12 cellular contexts compared by ENCODE assay signal in genomic region chr2:203740741-203741363, GRCh38.
DNase-seq lines count a peak whose midpoint lies in the region; ATAC-seq lines count a peak whose summit lies in the region.
"Had no signal": no experiment of that assay in that cellular context is flagged by ENCODE, and none has a peak within 500 bp of the region (broad histone marks: within the 10 kb centered on the region; RNA-seq: fewer than 3 reads in every experiment).

No MANE protein-coding gene starts in this region.

- H3K27me3 Mint-ChIP-seq in activated T-cell treated with anti-CD3 and anti-CD28 coated beads, Interleukin-2, amount 50 U/mL, for 24 hours = no peaks in the 10 kb centered on the region

- ATAC-seq in GM18873 (IDR thresholded peaks at IDR 0.05; ENCODE audit: low FRiP score, unreplicated experiment) = no peak

- H3K4me1 Mint-ChIP-seq in activated T-cell treated with anti-CD3 and anti-CD28 coated beads, Interleukin-2, amount 50 U/mL, for 24 hours (ENCODE audit: low read depth) = peaks cover 90% of the 10 kb centered on the region
- H3K4me1 Mint-ChIP-seq: B cell had no signal

- DNase-seq in activated T-cell treated with anti-CD3 and anti-CD28 coated beads, Interleukin-2, amount 50 U/mL, for 24 hours = no peak
- no peak for DNase-seq in activated T-cell treated with anti-CD3 and anti-CD28 coated beads, Interleukin-2, amount 50 U/mL, for 1 hour
- DNase-seq in T-helper 1 cell (peak in 3 of 5 donors; percentile 20 to 95 (median 32)), dedifferentiated amniotic fluid mesenchymal stem cell (ENCODE audit: extremely low spot score) (peak; percentile 49), NCI-H2171 (lab: John Stamatoyannopoulos, UW) (no peak), NCI-H1694 treated with DMSO at 0.1 percent for 48 hours (lab: John Stamatoyannopoulos, UW) (no peak)
- DNase-seq in stimulated activated naive CD4-positive, alpha-beta T cell treated with Interleukin-2 at 50 U/mL for 16 hours (lab: John Stamatoyannopoulos, UW) = peak; percentile 28
- DNase-seq: H7, NCI-H748 treated with DMSO at 0.1 percent for 48 hours, thyroid gland had no signal

- H3K27ac Mint-ChIP-seq in activated T-cell treated with anti-CD3 and anti-CD28 coated beads, Interleukin-2, amount 50 U/mL, for 24 hours = peak overlapping the region; percentile 99
- H3K27ac Mint-ChIP-seq: B cell had no signal

- peaks cover 21% of the 10 kb centered on the region for H3K9me3 Mint-ChIP-seq in activated T-cell treated with anti-CD3 and anti-CD28 coated beads, Interleukin-2, amount 50 U/mL, for 24 hours

- H3K4me3 Mint-ChIP-seq in activated T-cell treated with anti-CD3 and anti-CD28 coated beads, Interleukin-2, amount 50 U/mL, for 24 hours = peak overlapping the region; percentile 67
- H3K4me3 Mint-ChIP-seq: B cell had no signal

- peaks cover 87% of the 10 kb centered on the region for H3K36me3 Mint-ChIP-seq in activated T-cell treated with anti-CD3 and anti-CD28 coated beads, Interleukin-2, amount 50 U/mL, for 24 hours (ENCODE audit: low read depth)

Comparison
In these comparisons a context has a peak if more than half of its experiments do, and no peak if none do; other contexts are left out.
1. DNase-seq: peak in T-helper 1 cell (3 of 5), dedifferentiated amniotic fluid mesenchymal stem cell (single experiment) and stimulated activated naive CD4-positive, alpha-beta T cell treated with Interleukin-2 at 50 U/mL for 16 hours (single experiment); none in activated T-cell treated with anti-CD3 and anti-CD28 coated beads, Interleukin-2, amount 50 U/mL, for 24 hours (single experiment), activated T-cell treated with anti-CD3 and anti-CD28 coated beads, Interleukin-2, amount 50 U/mL, for 1 hour (single experiment), NCI-H2171 (single experiment) and NCI-H1694 treated with DMSO at 0.1 percent for 48 hours (single experiment).